Comparison of ENCODE assay signal across 1 cellular context in the genomic region with DNA sequence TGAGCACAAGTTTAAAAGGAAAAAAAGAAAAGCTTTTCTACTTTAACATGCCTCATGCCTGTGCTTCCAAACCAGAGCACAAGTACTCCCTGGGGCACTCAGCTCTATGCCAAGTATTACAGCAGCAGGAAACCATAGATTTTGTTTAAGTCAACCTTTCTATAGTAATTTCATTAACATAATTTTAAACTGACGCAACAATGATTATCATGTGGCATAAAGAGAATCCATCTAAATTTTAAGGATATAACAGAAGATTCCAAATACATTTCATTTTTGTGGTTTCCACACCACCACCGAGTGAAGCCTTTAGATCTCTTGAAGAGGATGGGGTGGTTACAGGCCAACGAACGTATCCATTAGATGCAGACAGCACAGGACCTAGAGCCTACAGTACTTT.
TF ChIP-seq lines count a peak whose summit lies in the region.

No MANE protein-coding gene starts in this region.

TF ChIP-seq in K562, 482 proteins besides CTCF, POLR2A, EP300 and RAD21 (continued from another document):
- TF ChIP-seq, protein P1, sequence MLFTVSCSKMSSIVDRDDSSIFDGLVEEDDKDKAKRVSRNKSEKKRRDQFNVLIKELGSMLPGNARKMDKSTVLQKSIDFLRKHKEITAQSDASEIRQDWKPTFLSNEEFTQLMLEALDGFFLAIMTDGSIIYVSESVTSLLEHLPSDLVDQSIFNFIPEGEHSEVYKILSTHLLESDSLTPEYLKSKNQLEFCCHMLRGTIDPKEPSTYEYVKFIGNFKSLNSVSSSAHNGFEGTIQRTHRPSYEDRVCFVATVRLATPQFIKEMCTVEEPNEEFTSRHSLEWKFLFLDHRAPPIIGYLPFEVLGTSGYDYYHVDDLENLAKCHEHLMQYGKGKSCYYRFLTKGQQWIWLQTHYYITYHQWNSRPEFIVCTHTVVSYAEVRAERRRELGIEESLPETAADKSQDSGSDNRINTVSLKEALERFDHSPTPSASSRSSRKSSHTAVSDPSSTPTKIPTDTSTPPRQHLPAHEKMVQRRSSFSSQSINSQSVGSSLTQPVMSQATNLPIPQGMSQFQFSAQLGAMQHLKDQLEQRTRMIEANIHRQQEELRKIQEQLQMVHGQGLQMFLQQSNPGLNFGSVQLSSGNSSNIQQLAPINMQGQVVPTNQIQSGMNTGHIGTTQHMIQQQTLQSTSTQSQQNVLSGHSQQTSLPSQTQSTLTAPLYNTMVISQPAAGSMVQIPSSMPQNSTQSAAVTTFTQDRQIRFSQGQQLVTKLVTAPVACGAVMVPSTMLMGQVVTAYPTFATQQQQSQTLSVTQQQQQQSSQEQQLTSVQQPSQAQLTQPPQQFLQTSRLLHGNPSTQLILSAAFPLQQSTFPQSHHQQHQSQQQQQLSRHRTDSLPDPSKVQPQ (CRISPR knock-in tag; IDR thresholded peaks at IDR 0.05; ENCODE audit: borderline replicate concordance) = no peak
- TF ChIP-seq PTTG1 (tag; IDR thresholded peaks at IDR 0.05; ENCODE audit: low read depth) (no peak), TRIM24 (IDR thresholded peaks at IDR 0.05) (no peak), ZNF696 (CRISPR knock-in tag; conservative IDR thresholded peaks at IDR 0.05) (no peak), HCFC1 (IDR thresholded peaks at IDR 0.05; ENCODE audit: low read depth, low read length) (no peak)
- TF ChIP-seq, protein P2, sequence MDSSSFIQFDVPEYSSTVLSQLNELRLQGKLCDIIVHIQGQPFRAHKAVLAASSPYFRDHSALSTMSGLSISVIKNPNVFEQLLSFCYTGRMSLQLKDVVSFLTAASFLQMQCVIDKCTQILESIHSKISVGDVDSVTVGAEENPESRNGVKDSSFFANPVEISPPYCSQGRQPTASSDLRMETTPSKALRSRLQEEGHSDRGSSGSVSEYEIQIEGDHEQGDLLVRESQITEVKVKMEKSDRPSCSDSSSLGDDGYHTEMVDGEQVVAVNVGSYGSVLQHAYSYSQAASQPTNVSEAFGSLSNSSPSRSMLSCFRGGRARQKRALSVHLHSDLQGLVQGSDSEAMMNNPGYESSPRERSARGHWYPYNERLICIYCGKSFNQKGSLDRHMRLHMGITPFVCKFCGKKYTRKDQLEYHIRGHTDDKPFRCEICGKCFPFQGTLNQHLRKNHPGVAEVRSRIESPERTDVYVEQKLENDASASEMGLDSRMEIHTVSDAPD (CRISPR knock-in tag; IDR thresholded peaks at IDR 0.05) = no peak
